8 cellular contexts compared by ENCODE assay signal in the genomic region with DNA sequence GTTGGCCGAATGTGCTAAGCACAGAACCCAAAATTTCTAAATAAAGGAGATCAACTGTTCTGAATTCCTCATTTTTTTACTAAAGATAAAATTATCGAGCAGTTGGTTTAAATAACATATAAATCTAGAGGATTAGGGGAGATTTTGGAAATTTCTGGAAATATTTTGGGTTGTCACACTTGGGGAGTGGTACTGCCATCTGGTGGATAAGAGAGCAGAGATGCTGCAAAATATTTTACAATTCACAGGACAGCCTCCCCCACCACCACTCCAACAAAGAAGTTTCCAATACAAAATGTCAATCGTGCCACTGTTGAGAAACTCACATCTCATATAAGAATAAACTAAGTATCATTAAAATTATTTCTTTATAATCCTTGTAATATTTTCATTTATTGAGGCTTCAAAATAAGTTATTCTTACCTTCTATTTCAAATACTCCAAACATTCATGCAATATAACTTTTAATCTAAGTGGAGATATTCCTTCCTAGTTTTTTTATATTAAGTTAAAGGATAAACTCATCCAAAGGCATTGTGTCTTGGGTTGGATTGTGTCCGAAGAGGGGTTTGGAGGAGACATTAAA. TPM values are rescaled to one million over a fixed set of nuclear protein-coding genes. Genes with fewer than 3 reads are reported as not detected.
DNase-seq lines count a peak whose midpoint lies in the region; ATAC-seq, FAIRE-seq and TF ChIP-seq lines count a peak whose summit lies in the region.

No MANE protein-coding gene starts in this region.

- in situ Hi-C loops in G401 (cut with HindIII; ENCODE audit: low sequenced_read_pairs), result no loop called here

- no peak for TF ChIP-seq POLR2A in H1 (IDR thresholded peaks at IDR 0.05; ENCODE audit: control extremely low read depth in 1 of 2, low read depth in 2 of 2, low read length in 2 of 2)

- H3K27ac ChIP-seq in H1 (ENCODE audit: low read depth, low read length), result no peak overlapping the region

- no peak overlapping the region for H2BK20ac ChIP-seq in H1 (ENCODE audit: low read length)

- H4K20me1 ChIP-seq in H1 (replicated peaks in 1 of 2; ENCODE audit: control insufficient read depth in 1 of 2, insufficient read depth in 2 of 2, low read length in 2 of 2), result no peaks in the 10 kb centered on the region

- H3K4me3 ChIP-seq in H1 (ENCODE audit: extremely low read depth in 1 of 4, insufficient read depth in 2 of 4, low read depth in 3 of 4, low read length in 4 of 4), result no peak overlapping the region

- no peak for TF ChIP-seq EP300 in H1 (IDR thresholded peaks at IDR 0.05; ENCODE audit: borderline replicate concordance in 1 of 2, low read depth in 2 of 2, low read length in 2 of 2)

- H3K9me3 ChIP-seq in H1 (ENCODE audit: insufficient read depth in 2 of 2, low read depth in 1 of 2, low read length in 1 of 2), result no peaks in the 10 kb centered on the region

- no peak overlapping the region for H4K5ac ChIP-seq in H1 (ENCODE audit: insufficient read length, low read depth, low read length)

- no peak overlapping the region for H2AK5ac ChIP-seq in H1 (ENCODE audit: low read depth, low read length)

- no peak overlapping the region for H3K18ac ChIP-seq in H1 (ENCODE audit: extremely low read depth, low read length)

- H2BK12ac ChIP-seq in H1 (ENCODE audit: low read depth, low read length), result no peak overlapping the region

- H2BK5ac ChIP-seq in H1 (ENCODE audit: low read depth, low read length), result no peak overlapping the region

- no peaks in the 10 kb centered on the region for H3K4me1 ChIP-seq in H1 (replicated peaks in 1 of 4; ENCODE audit: control insufficient read depth in 3 of 4, insufficient read depth in 4 of 4, low read length in 3 of 4)

- POLR2A ChIA-PET in H1 (lab: Charles Lee; ENCODE audit: partially characterized antibody), result no interaction called here

- no peak for FAIRE-seq in H1 (lab: Jason Lieb, UNC)

- H3K56ac ChIP-seq in H1 (replicated peaks; ENCODE audit: insufficient read length, low read depth, low read length), result no peak overlapping the region

- peak; percentile 25 for DNase-seq in G401 (ENCODE audit: low spot score)
- peak; percentile 28 for DNase-seq in NCI-H1694 (lab: John Stamatoyannopoulos, UW)
- DNase-seq in H1 (ENCODE audit: low read depth in 1 of 2, low spot score in 2 of 2), result no peak
- peak; percentile 27 for DNase-seq in midbrain (lab: John Stamatoyannopoulos, UW)
- no peak for DNase-seq in KG1 (lab: John Stamatoyannopoulos, UW)

- WGBS in H1 (ENCODE audit: extremely low coverage in 1 of 2, insufficient coverage in 1 of 2, insufficient read length in 1 of 2, insufficient replicate concordance in 2 of 2, low coverage in 1 of 2, low lambda C conversion rate in 2 of 2, missing lambda C conversion rate in 1 of 2), 2 experiments, result 75% methylated on average over 4 of the region's 4 CpGs; no CpG with 5 or more reads in 1 of the 2 experiments

- no peaks in the 10 kb centered on the region for H3K36me3 ChIP-seq in H1 (ENCODE audit: control insufficient read depth in 2 of 4, insufficient read depth in 4 of 4, low read length in 3 of 4)

- no peak overlapping the region for H4K8ac ChIP-seq in H1 (ENCODE audit: extremely low read depth, insufficient read depth, low read length)

- ATAC-seq in GM21576 (IDR thresholded peaks at IDR 0.05; ENCODE audit: unreplicated experiment), result no peak
- no peak for ATAC-seq in GM21528 (IDR thresholded peaks at IDR 0.05; ENCODE audit: low FRiP score, unreplicated experiment)
- ATAC-seq in HG02678 (IDR thresholded peaks at IDR 0.05; ENCODE audit: unreplicated experiment), result no peak

- H3K9ac ChIP-seq in H1 (replicated peaks in 1 of 4; ENCODE audit: extremely low read depth in 1 of 4, low read depth in 3 of 4, low read length in 3 of 4), result no peak overlapping the region

- no peak overlapping the region for H3K23ac ChIP-seq in H1 (ENCODE audit: insufficient read length)

- no peak overlapping the region for H3K4ac ChIP-seq in H1 (replicated peaks; ENCODE audit: insufficient read length, low read depth, low read length)

- no peaks in the 10 kb centered on the region for H3K27me3 ChIP-seq in H1 (replicated peaks in 1 of 4; ENCODE audit: control insufficient read depth in 3 of 4, extremely low read depth in 1 of 4, insufficient read depth in 3 of 4, low read length in 3 of 4)

- no peaks in the 10 kb centered on the region for H3K79me1 ChIP-seq in H1 (ENCODE audit: low read depth, low read length)

- H2BK120ac ChIP-seq in H1 (replicated peaks; ENCODE audit: low read depth, low read length), result no peak overlapping the region

- TF ChIP-seq RAD21 in H1 (IDR thresholded peaks at IDR 0.05 in 1 of 2, conservative IDR thresholded peaks at IDR 0.05 in 1 of 2; ENCODE audit: low read depth in 2 of 2, low read length in 2 of 2), result peak; percentile 68 to 74

- H3K23me2 ChIP-seq in H1 (ENCODE audit: low read depth, low read length), result no peaks in the 10 kb centered on the region

- H2AFZ ChIP-seq in H1 (ENCODE audit: low read length), result no peak overlapping the region

- TF ChIP-seq CTCF in H1 (IDR thresholded peaks at IDR 0.05; ENCODE audit: control extremely low read depth in 1 of 3, insufficient read depth in 1 of 3, low read depth in 1 of 3, low read length in 3 of 3), result peak in 2 of 3 experiments; percentile 45 to 56; a peak in 3 of 4 replicates

- no peak overlapping the region for H3K14ac ChIP-seq in H1 (ENCODE audit: insufficient read length)

- no peak overlapping the region for H2BK15ac ChIP-seq in H1 (ENCODE audit: low read length)

- H3K4me2 ChIP-seq in H1 (ENCODE audit: insufficient read depth in 1 of 2, low read depth in 2 of 2, low read length in 2 of 2), result no peak overlapping the region

- H3K79me2 ChIP-seq in H1 (ENCODE audit: control insufficient read depth in 1 of 2, insufficient read depth in 2 of 2, low read length in 2 of 2), result no peaks in the 10 kb centered on the region

- H4K91ac ChIP-seq in H1 (replicated peaks; ENCODE audit: insufficient read length, low read length), result no peak overlapping the region

- CTCF ChIA-PET in H1 (lab: Charles Lee; ENCODE audit: partially characterized antibody), result interaction anchor here (0.7 to 3.5 kb wide), 5 partner anchors 10 to 200 kb away, joined by 3 to 21 read pairs (median 3); no protein-coding TSS in a partner anchor

TF ChIP-seq in H1, 55 proteins besides CTCF, POLR2A, EP300 and RAD21:
- no peak for TF ChIP-seq CEBPB (IDR thresholded peaks at IDR 0.05; ENCODE audit: low read depth, low read length)
- TF ChIP-seq CTBP2 (IDR thresholded peaks at IDR 0.05; ENCODE audit: borderline replicate concordance, insufficient read depth, insufficient read length, low read length), result no peak
- TF ChIP-seq EZH2 (IDR thresholded peaks at IDR 0.05; ENCODE audit: low read depth, low read length, severe bottlenecking), result no peak
- no peak for TF ChIP-seq JUN (IDR thresholded peaks at IDR 0.05; ENCODE audit: low read depth, low read length)
- no peak for TF ChIP-seq SP4 (IDR thresholded peaks at IDR 0.05; ENCODE audit: low read length)
- TF ChIP-seq RFX5 (IDR thresholded peaks at IDR 0.05; ENCODE audit: borderline replicate concordance, low read depth, low read length), result no peak
- TF ChIP-seq, protein P1, sequence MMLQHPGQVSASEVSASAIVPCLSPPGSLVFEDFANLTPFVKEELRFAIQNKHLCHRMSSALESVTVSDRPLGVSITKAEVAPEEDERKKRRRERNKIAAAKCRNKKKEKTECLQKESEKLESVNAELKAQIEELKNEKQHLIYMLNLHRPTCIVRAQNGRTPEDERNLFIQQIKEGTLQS (IDR thresholded peaks at IDR 0.05; ENCODE audit: insufficient read depth, low read depth, low read length), result no peak
- TF ChIP-seq HDAC2 (IDR thresholded peaks at IDR 0.05; ENCODE audit: borderline replicate concordance in 1 of 2, low read depth in 2 of 2, low read length in 2 of 2), result no peak
- no peak for TF ChIP-seq YY1 (IDR thresholded peaks at IDR 0.05; ENCODE audit: low read depth, low read length)
- TF ChIP-seq GTF2F1 (IDR thresholded peaks at IDR 0.05; ENCODE audit: borderline replicate concordance, low read depth, low read length), result no peak
- no peak for TF ChIP-seq NANOG (IDR thresholded peaks at IDR 0.05; ENCODE audit: insufficient read depth, low read depth, low read length, poor library complexity, severe bottlenecking)
- TF ChIP-seq RBBP5 (IDR thresholded peaks at IDR 0.05; ENCODE audit: borderline replicate concordance, low read depth, low read length), result no peak
- TF ChIP-seq TAF7 (optimal IDR thresholded peaks at IDR 0.05; ENCODE audit: borderline replicate concordance, low read depth, low read length), result no peak
- no peak for TF ChIP-seq PHF8 (conservative IDR thresholded peaks at IDR 0.05; ENCODE audit: low read depth, low read length)

RNA-seq across cellular contexts. Expression of a gene that starts 17.0 kb away (rescaled TPM):
- total RNA-seq in G401 (2014; rRNA removed; shearing (Covaris generic)), result not detected in 2 replicates
- not detected in 2 replicates for total RNA-seq in H1 (2021; fragmentation: NEBNext Ultra II Directional; extraction: Animal tissue kit (Norgen Biotek cat#: 25700))
- polyA plus RNA-seq in H1 (2011; rRNA removed), result not detected in 2 replicates
- polyA plus RNA-seq in H1 (2011; cell fraction: cytosol; rRNA removed), result not detected
- not detected for polyA plus RNA-seq in H1 (2011; cell fraction: nucleus; rRNA removed)
- polyA plus RNA-seq in H1 (2012, experiment 1 of 2), result 0.07 TPM in 1 of 4 replicates, not detected in the others
- not detected for polyA plus RNA-seq in H1 (2012, experiment 2 of 2)
- polyA plus RNA-seq in H1 (2013, experiment 1 of 2), result not detected
- polyA plus RNA-seq in H1 (2013, experiment 2 of 2), result not detected
- polyA minus RNA-seq in H1 (2011; rRNA and poly(A)+ RNA removed), result not detected in 2 replicates
- not detected for polyA minus RNA-seq in H1 (2011; cell fraction: cytosol; rRNA and poly(A)+ RNA removed)
- polyA minus RNA-seq in H1 (2011; cell fraction: nucleus; rRNA and poly(A)+ RNA removed), result not detected

Comparison
In these comparisons a context has a peak if more than half of its experiments do, and no peak if none do; other contexts are left out.
1. DNase-seq: peak in G401 (single experiment), NCI-H1694 (single experiment) and midbrain (single experiment); none in H1 (0 of 2) and KG1 (single experiment).